Comparison of ENCODE assay signal across 26 cellular contexts in the genomic region with DNA sequence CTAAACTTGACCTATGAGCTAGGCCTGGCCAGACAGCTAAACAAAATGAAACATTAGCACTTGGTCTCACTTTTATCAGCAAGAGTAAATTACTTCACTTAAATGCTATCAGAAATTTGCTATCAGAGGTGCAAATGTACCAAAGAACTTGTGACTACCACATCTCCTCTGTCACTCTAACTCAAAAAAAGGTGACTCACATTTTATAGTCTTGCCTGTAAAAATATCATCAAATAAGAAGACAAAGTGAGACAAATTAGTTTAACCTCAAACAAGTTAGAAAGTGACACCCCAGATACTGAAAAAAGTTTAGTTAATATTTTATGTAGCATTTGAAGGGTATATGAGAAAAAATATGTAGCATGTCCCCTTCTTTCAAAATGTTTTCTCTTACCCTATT.
A peak's percentile ranks its signal among the peaks of the same experiment; 100 is the strongest.
DNase-seq lines count a peak whose midpoint lies in the region; ATAC-seq, FAIRE-seq and TF ChIP-seq lines count a peak whose summit lies in the region.
"Had no signal": no experiment of that assay in that cellular context is flagged by ENCODE, and none has a peak within 500 bp of the region (broad histone marks: within the 10 kb centered on the region; RNA-seq: fewer than 3 reads in every experiment).

No MANE protein-coding gene starts in this region.

- ATAC-seq in GM21447 (IDR thresholded peaks at IDR 0.05; ENCODE audit: unreplicated experiment): peak; percentile 30
- no peak for ATAC-seq in mucosa of descending colon
- ATAC-seq: Panc1 had no signal

- peaks cover 14% of the 10 kb centered on the region for H3F3A ChIP-seq in PC-9 (ENCODE audit: insufficient read depth, low read depth)

- peaks cover 73% of the 10 kb centered on the region for H3K36me3 Mint-ChIP-seq in dendritic cell treated with granulocyte-macrophage colony-stimulating factor and Interleukin-4, amounts not matched to agents 40 ng/mL and 50 ng/mL, for 4 days (ENCODE audit: low read depth)

- BruUV-seq in A673 (replicated peaks; lab: Mats Ljungman, UMichigan) (no TSS peak), PC-9 (replicated peaks; lab: Mats Ljungman, UMichigan) (no TSS peak)

- intact Hi-C loops in A673 (cut with micrococcal nuclease; ENCODE audit: unreplicated experiment): no loop called here
- intact Hi-C loops in PC-9 (cut with micrococcal nuclease; ENCODE audit: unreplicated experiment): no loop called here
- intact Hi-C loops in dendritic cell treated with granulocyte-macrophage colony-stimulating factor and Interleukin-4, amounts not matched to agents 40 ng/mL and 50 ng/mL, for 4 days (cut with micrococcal nuclease): no loop called here
- intact Hi-C loops in posterior vena cava (cut with DNase I): no loop called here
- intact Hi-C loops in mucosa of descending colon (cut with DNase I, micrococcal nuclease): no loop called here

- no peak for DNase-seq in A673 (ENCODE audit: low spot score)
- no peak for DNase-seq in PC-9
- DNase-seq in HTR-8/SVneo (ENCODE audit: insufficient read length, low spot score): no peak
- DNase-seq in SHP77 (lab: John Stamatoyannopoulos, UW): no peak
- no peak for DNase-seq in posterior vena cava (ENCODE audit: low spot score)
- DNase-seq in mucosa of descending colon: no peak
- DNase-seq: activated CD4-positive, alpha-beta T cell treated with anti-CD3 and anti-CD28 coated beads, Interleukin-2, amount 10 ng/mL, durations not matched to agents 7 days and 5 days; activated T-cell treated with anti-CD3 and anti-CD28 coated beads, Interleukin-2, amount 50 U/mL, for 1 hour; glutamatergic neuron; H7; midbrain; NCI-H187 treated with DMSO at 0.1 percent for 48 hours; NCI-H2227 treated with DMSO at 0.1 percent for 48 hours; NCI-H82; stimulated activated naive CD4-positive, alpha-beta T cell treated with Interleukin-2 at 50 U/mL for 16 hours had no signal

- peak overlapping the region; percentile 46 for H3K27ac Mint-ChIP-seq in dendritic cell treated with granulocyte-macrophage colony-stimulating factor and Interleukin-4, amounts not matched to agents 40 ng/mL and 50 ng/mL, for 4 days
- H3K27ac Mint-ChIP-seq: activated CD4-positive, alpha-beta T cell treated with anti-CD3 and anti-CD28 coated beads, Interleukin-2, amount 10 ng/mL, durations not matched to agents 7 days and 5 days; activated naive CD4-positive, alpha-beta T cell treated with anti-CD3 and anti-CD28 coated beads, Interleukin-2, amount 50 U/mL, for 24 hours; CD14-positive monocyte; T-helper 1 cell treated with Interleukin-12 subunit alpha and Interleukin-12 subunit beta and Interleukin-4 antibody, amounts not matched to agents 30 μg/mL and 1 μg/mL, for 36 hours had no signal

- FAIRE-seq in HTR-8/SVneo (lab: Jason Lieb, UNC): no peak
- FAIRE-seq: astrocyte had no signal

- H3K4me3 Mint-ChIP-seq in dendritic cell treated with granulocyte-macrophage colony-stimulating factor and Interleukin-4, amounts not matched to agents 40 ng/mL and 50 ng/mL, for 4 days: no peak overlapping the region
- H3K4me3 Mint-ChIP-seq: activated CD4-positive, alpha-beta T cell treated with anti-CD3 and anti-CD28 coated beads, Interleukin-2, amount 10 ng/mL, durations not matched to agents 7 days and 5 days; activated naive CD4-positive, alpha-beta T cell treated with anti-CD3 and anti-CD28 coated beads, Interleukin-2, amount 50 U/mL, for 24 hours; CD14-positive monocyte; neural crest cell; T-helper 1 cell treated with Interleukin-12 subunit alpha and Interleukin-12 subunit beta and Interleukin-4 antibody, amounts not matched to agents 30 μg/mL and 1 μg/mL, for 36 hours had no signal

- peak overlapping the region; percentile 3 for H3K27ac ChIP-seq in A673 (ENCODE audit: low read depth, low read length, poor library complexity, severe bottlenecking)
- H3K27ac ChIP-seq in PC-9: peak overlapping the region; percentile 5; the same call in 1 of the 2 replicates
- H3K27ac ChIP-seq: SJSA1, tibial nerve had no signal

- H3K27me3 ChIP-seq in A673 (replicated peaks; ENCODE audit: insufficient read depth, low read depth, low read length, poor library complexity): no peaks in the 10 kb centered on the region
- H3K27me3 ChIP-seq in PC-9 (ENCODE audit: insufficient read depth, low read depth): no peaks in the 10 kb centered on the region
- H3K27me3 ChIP-seq: SJSA1, tibial nerve had no signal

- TF ChIP-seq CTCF in A673 (conservative IDR thresholded peaks at IDR 0.05; ENCODE audit: low read depth, low read length) (no peak), PC-9 (conservative IDR thresholded peaks at IDR 0.05) (no peak), mucosa of descending colon (IDR thresholded peaks at IDR 0.05) (no peak)

- H4K20me1 ChIP-seq in PC-9 (ENCODE audit: insufficient read depth): peaks cover 3% of the 10 kb centered on the region

- H3K4me2 ChIP-seq in PC-9: no peak overlapping the region

- H3K36me3 ChIP-seq in A673 (ENCODE audit: insufficient read depth, low read length, poor library complexity, severe bottlenecking): peaks cover 9% of the 10 kb centered on the region
- peaks cover 23% of the 10 kb centered on the region for H3K36me3 ChIP-seq in PC-9 (ENCODE audit: low read depth)
- H3K36me3 ChIP-seq in mucosa of descending colon (ENCODE audit: low read depth): no peaks in the 10 kb centered on the region

- H3K79me2 ChIP-seq in PC-9 (ENCODE audit: low read depth): no peaks in the 10 kb centered on the region

- H3K4me3 ChIP-seq in A673 (ENCODE audit: low read depth, low read length, poor library complexity, severe bottlenecking) (no peak overlapping the region), PC-9 (no peak overlapping the region), mucosa of descending colon (no peak overlapping the region)
- H3K4me3 ChIP-seq: SJSA1, skin epidermis, tibial nerve had no signal

- no peak overlapping the region for H2AFZ ChIP-seq in PC-9

- H3K4me1 ChIP-seq in A673 (ENCODE audit: insufficient read depth, low read length, poor library complexity, severe bottlenecking) (peaks cover 61% of the 10 kb centered on the region), PC-9 (replicated peaks; ENCODE audit: insufficient read depth) (no peaks in the 10 kb centered on the region), mucosa of descending colon (ENCODE audit: low read depth) (peaks cover 3% of the 10 kb centered on the region)

- H3K9me2 ChIP-seq in PC-9 (ENCODE audit: insufficient read depth): no peaks in the 10 kb centered on the region

- H3K9me3 ChIP-seq in A673 (ENCODE audit: low read depth, low read length, poor library complexity, severe bottlenecking) (no peaks in the 10 kb centered on the region), PC-9 (ENCODE audit: insufficient read depth, low read depth) (no peaks in the 10 kb centered on the region), mucosa of descending colon (no peaks in the 10 kb centered on the region)
- H3K9me3 ChIP-seq: SJSA1, tibial nerve had no signal

- CTCF ChIA-PET in A673 (lab: Charles Lee) (no interaction called here), PC-9 (lab: Charles Lee) (no interaction called here)

- H3K4me1 Mint-ChIP-seq in dendritic cell treated with granulocyte-macrophage colony-stimulating factor and Interleukin-4, amounts not matched to agents 40 ng/mL and 50 ng/mL, for 4 days (ENCODE audit: low read depth): peaks cover 6% of the 10 kb centered on the region
- H3K4me1 Mint-ChIP-seq: CD14-positive monocyte, neural crest cell had no signal

- POLR2A ChIA-PET in A673 (lab: Charles Lee; ENCODE audit: low non-redundant PET): no interaction called here
- POLR2A ChIA-PET in PC-9 (lab: Charles Lee; ENCODE audit: unreplicated experiment): no interaction called here

- H3K9me3 Mint-ChIP-seq in dendritic cell treated with granulocyte-macrophage colony-stimulating factor and Interleukin-4, amounts not matched to agents 40 ng/mL and 50 ng/mL, for 4 days: no peaks in the 10 kb centered on the region
- H3K9me3 Mint-ChIP-seq: activated CD4-positive, alpha-beta T cell treated with anti-CD3 and anti-CD28 coated beads, Interleukin-2, amount 10 ng/mL, durations not matched to agents 7 days and 5 days; activated naive CD4-positive, alpha-beta T cell treated with anti-CD3 and anti-CD28 coated beads, Interleukin-2, amount 50 U/mL, for 24 hours; CD14-positive monocyte; neural crest cell; T-helper 1 cell treated with Interleukin-12 subunit alpha and Interleukin-12 subunit beta and Interleukin-4 antibody, amounts not matched to agents 30 μg/mL and 1 μg/mL, for 36 hours had no signal

- no peaks in the 10 kb centered on the region for H3K27me3 Mint-ChIP-seq in dendritic cell treated with granulocyte-macrophage colony-stimulating factor and Interleukin-4, amounts not matched to agents 40 ng/mL and 50 ng/mL, for 4 days
- H3K27me3 Mint-ChIP-seq: activated CD4-positive, alpha-beta T cell treated with anti-CD3 and anti-CD28 coated beads, Interleukin-2, amount 10 ng/mL, durations not matched to agents 7 days and 5 days; activated naive CD4-positive, alpha-beta T cell treated with anti-CD3 and anti-CD28 coated beads, Interleukin-2, amount 50 U/mL, for 24 hours had no signal
